Comparison of ENCODE assay signal across 1 cellular context in genomic region chr11:62613275-62613864, GRCh38.
TF ChIP-seq lines count a peak whose summit lies in the region.

No MANE protein-coding gene starts in this region.

TF ChIP-seq in HepG2, 621 proteins besides CTCF, POLR2A, EP300 and RAD21:
- TF ChIP-seq ZNF577 (CRISPR knock-in tag; IDR thresholded peaks at IDR 0.05; ENCODE audit: borderline replicate concordance, low read depth): no peak
- TF ChIP-seq MED8 (CRISPR knock-in tag; IDR thresholded peaks at IDR 0.05; ENCODE audit: insufficient replicate concordance): peak; percentile 15
- TF ChIP-seq MTA1 (CRISPR knock-in tag; IDR thresholded peaks at IDR 0.05; ENCODE audit: borderline replicate concordance): peak; percentile 23; the same call in 1 of the 2 replicates
- TF ChIP-seq AGO2 (optimal IDR thresholded peaks at IDR 0.05; ENCODE audit: low read depth, low read length): peak; percentile 80
- no peak for TF ChIP-seq JUN (CRISPR knock-in tag; IDR thresholded peaks at IDR 0.05)
- TF ChIP-seq RXRA (CRISPR knock-in tag; IDR thresholded peaks at IDR 0.05): peak; percentile 31; the same call in 1 of the 2 replicates
- 0 out of 2 replicates have a peak, but pooled peaks have one; percentile 10 for TF ChIP-seq ZBTB7A (CRISPR knock-in tag; IDR thresholded peaks at IDR 0.05)
- no peak for TF ChIP-seq ZNF562 (CRISPR knock-in tag; IDR thresholded peaks at IDR 0.05; ENCODE audit: borderline replicate concordance)
- 0 out of 2 replicates have a peak, but pooled peaks have one; percentile 42 for TF ChIP-seq ZBTB38 (CRISPR knock-in tag; IDR thresholded peaks at IDR 0.05)
- peak; percentile 46; the same call in 1 of the 2 replicates for TF ChIP-seq ZFP91 (CRISPR knock-in tag; IDR thresholded peaks at IDR 0.05; ENCODE audit: borderline replicate concordance)
- TF ChIP-seq HIC2 (CRISPR knock-in tag; IDR thresholded peaks at IDR 0.05; ENCODE audit: low read depth): peak; percentile 81; the same call in 1 of the 2 replicates
- TF ChIP-seq ARNT2 (CRISPR knock-in tag; IDR thresholded peaks at IDR 0.05; ENCODE audit: low read depth): no peak
- peak; percentile 97 for TF ChIP-seq HNRNPL (IDR thresholded peaks at IDR 0.05; ENCODE audit: low read depth, low read length)
- TF ChIP-seq ZNF687 (CRISPR knock-in tag; IDR thresholded peaks at IDR 0.05): 0 out of 2 replicates have a peak, but pooled peaks have one; percentile 22
- 0 out of 2 replicates have a peak, but pooled peaks have one; percentile 28 for TF ChIP-seq ZNF263 (CRISPR knock-in tag; IDR thresholded peaks at IDR 0.05)
- 0 out of 2 replicates have a peak, but pooled peaks have one; percentile 46 for TF ChIP-seq ZNF616 (CRISPR knock-in tag; IDR thresholded peaks at IDR 0.05; ENCODE audit: low read depth)
- TF ChIP-seq ZNF230 (CRISPR knock-in tag; IDR thresholded peaks at IDR 0.05): 0 out of 2 replicates have a peak, but pooled peaks have one; percentile 33
- peak; percentile 7; the same call in 1 of the 2 replicates for TF ChIP-seq DR1 (CRISPR knock-in tag; IDR thresholded peaks at IDR 0.05)
TF ChIP-seq in HepG2: peak in this region for 14.
